Comparison of ENCODE assay signal across 8 cellular contexts in the genomic region with DNA sequence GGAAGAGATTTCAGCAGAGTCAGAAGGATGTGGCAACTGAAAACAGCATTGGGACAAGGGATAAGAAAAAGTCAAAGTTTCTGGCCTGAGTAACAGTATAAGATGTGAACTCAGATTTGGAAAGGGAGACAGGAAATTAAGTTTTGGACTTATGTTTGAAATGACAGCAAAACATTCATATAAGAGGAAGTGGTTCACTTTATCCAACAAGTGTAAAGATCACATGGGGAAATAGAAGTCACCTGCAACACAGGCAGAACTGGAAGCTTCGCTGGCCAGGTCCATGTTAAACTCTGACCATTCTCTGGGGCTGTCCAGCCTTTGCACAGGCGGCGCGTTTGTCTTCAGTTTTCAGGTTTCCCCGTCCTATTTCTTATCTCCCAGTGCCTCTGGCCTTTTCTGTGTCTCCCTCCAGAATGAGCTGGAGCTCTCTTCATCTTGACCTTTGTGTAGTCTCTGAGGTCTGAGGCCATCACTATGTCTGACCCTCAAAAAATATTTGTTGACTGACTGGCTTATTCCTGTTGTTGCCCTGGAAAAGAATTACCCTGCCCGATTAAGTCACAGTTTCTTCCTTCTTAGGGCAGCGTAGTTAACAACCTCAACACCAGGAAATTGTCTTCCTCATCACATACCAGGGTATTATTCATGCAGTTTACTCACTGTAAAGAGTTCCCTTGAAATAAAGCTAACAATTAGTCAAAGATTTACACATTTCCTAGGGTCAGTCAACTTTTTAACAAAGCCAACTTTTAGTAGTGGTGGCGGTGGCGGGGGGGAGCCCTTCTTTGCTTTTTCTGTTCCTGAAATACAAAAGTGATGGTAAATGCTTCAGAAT. TPM values are rescaled to one million over a fixed set of nuclear protein-coding genes. Genes with fewer than 3 reads are reported as not detected.
A peak's percentile ranks its signal among the peaks of the same experiment; 100 is the strongest.
DNase-seq lines count a peak whose midpoint lies in the region; ATAC-seq and TF ChIP-seq lines count a peak whose summit lies in the region.

No MANE protein-coding gene starts in this region.

- no peaks in the 10 kb centered on the region for H3K9me3 Mint-ChIP-seq in immature natural killer cell
- no peaks in the 10 kb centered on the region for H3K9me3 Mint-ChIP-seq in stimulated activated naive B cell treated with anti-CD40 and anti-IgM and Interleukin-4, amounts not matched to agents 10 μg/mL and 1 μg/mL and 100 μg/mL, for 72 hours

- peak overlapping the region in 1 of 2 experiments; percentile 55; a peak in 2 of 4 replicates for H3K4me3 ChIP-seq in DND-41 (ENCODE audit: low read depth in 1 of 2, low read length in 2 of 2)

- peak overlapping the region; percentile 75 for H2AFZ ChIP-seq in DND-41 (ENCODE audit: low read depth, low read length)

- peak overlapping the region; percentile 77 for H3K4me2 ChIP-seq in DND-41 (ENCODE audit: insufficient read depth, low read length)

- peaks cover 0 to 7% (median 5%) of the 10 kb centered on the region in 3 donors for H3K36me3 Mint-ChIP-seq in immature natural killer cell
- H3K36me3 Mint-ChIP-seq in stimulated activated naive B cell treated with anti-CD40 and anti-IgM and Interleukin-4, amounts not matched to agents 10 μg/mL and 1 μg/mL and 100 μg/mL, for 72 hours, result peaks cover under 1 to 14% of the 10 kb centered on the region in 2 donors

- TF ChIP-seq CTCF in DND-41 (IDR thresholded peaks at IDR 0.05; ENCODE audit: borderline replicate concordance, extremely low read depth, low read length, poor library complexity, severe bottlenecking), result no peak

- H3K4me1 Mint-ChIP-seq in immature natural killer cell, result peaks cover 24 to 55% of the 10 kb centered on the region in 2 donors
- peaks cover 36 to 64% of the 10 kb centered on the region in 2 donors for H3K4me1 Mint-ChIP-seq in stimulated activated naive B cell treated with anti-CD40 and anti-IgM and Interleukin-4, amounts not matched to agents 10 μg/mL and 1 μg/mL and 100 μg/mL, for 72 hours

- peaks cover 1 to 23% (median 10%) of the 10 kb centered on the region in 3 donors for H3K27me3 Mint-ChIP-seq in immature natural killer cell (ENCODE audit: low read depth in 3 of 3)
- no peaks in the 10 kb centered on the region for H3K27me3 Mint-ChIP-seq in stimulated activated naive B cell treated with anti-CD40 and anti-IgM and Interleukin-4, amounts not matched to agents 10 μg/mL and 1 μg/mL and 100 μg/mL, for 72 hours

- peaks cover 10% of the 10 kb centered on the region; the same call in 1 of the 2 replicates for H4K20me1 ChIP-seq in DND-41 (ENCODE audit: insufficient read depth, low read length)

- peak overlapping the region; percentile 94; the same call in 1 of the 2 replicates for H3K9ac ChIP-seq in DND-41 (ENCODE audit: low read depth, low read length)

- no peak for ATAC-seq in DND-41 (ENCODE audit: insufficient read depth, low read depth)
- ATAC-seq in stimulated activated naive B cell treated with anti-CD40 and anti-IgM and Interleukin-4, amounts not matched to agents 10 μg/mL and 1 μg/mL and 100 μg/mL, for 72 hours (replicated peaks), result no peak

- H3K4me1 ChIP-seq in DND-41 (ENCODE audit: insufficient read depth, low read length), result peaks cover 46% of the 10 kb centered on the region

- peak overlapping the region; percentile 70 for H3K27ac ChIP-seq in DND-41 (ENCODE audit: low read length)
- peak overlapping the region; percentile 41 for H3K27ac ChIP-seq in angular gyrus (ENCODE audit: low read depth, low read length)

- no peaks in the 10 kb centered on the region for H3K9me3 ChIP-seq in DND-41 (ENCODE audit: insufficient read depth, low read length, severe bottlenecking)

- H3K36me3 ChIP-seq in DND-41 (ENCODE audit: insufficient read depth, low read length), result peaks cover 6% of the 10 kb centered on the region; the same call in 1 of the 2 replicates

- H3K27me3 ChIP-seq in DND-41 (ENCODE audit: insufficient read depth, low read length, poor library complexity), result no peaks in the 10 kb centered on the region

- peak overlapping the region; percentile 75 to 96 (median 91) for H3K27ac Mint-ChIP-seq in immature natural killer cell
- peak overlapping the region; percentile 72 for H3K27ac Mint-ChIP-seq in stimulated activated naive B cell treated with anti-CD40 and anti-IgM and Interleukin-4, amounts not matched to agents 10 μg/mL and 1 μg/mL and 100 μg/mL, for 72 hours

- DNase-seq in DND-41, result no peak
- DNase-seq in M059J (ENCODE audit: low read depth), result peak; percentile 91
- no peak for DNase-seq in immature natural killer cell
- DNase-seq in stimulated activated naive B cell treated with anti-CD40 and anti-IgM and Interleukin-4, amounts not matched to agents 10 μg/mL and 1 μg/mL and 100 μg/mL, for 72 hours, result no peak
- DNase-seq in NCI-H2227 (lab: John Stamatoyannopoulos, UW; ENCODE audit: unreplicated experiment), result no peak
- DNase-seq in NCI-H1048 (lab: John Stamatoyannopoulos, UW), result no peak
- no peak for DNase-seq in NCI-H2029 treated with DMSO at 0.1 percent for 48 hours (lab: John Stamatoyannopoulos, UW)

- peak overlapping the region; percentile 87 to 93 (median 88) for H3K4me3 Mint-ChIP-seq in immature natural killer cell
- peak overlapping the region; percentile 75 to 91 for H3K4me3 Mint-ChIP-seq in stimulated activated naive B cell treated with anti-CD40 and anti-IgM and Interleukin-4, amounts not matched to agents 10 μg/mL and 1 μg/mL and 100 μg/mL, for 72 hours

- H3K79me2 ChIP-seq in DND-41 (ENCODE audit: insufficient read depth, low read length), result peaks cover 39% of the 10 kb centered on the region

RNA-seq across cellular contexts. Expression of gene RASA2, which starts 1.0 kb away (rescaled TPM):
- 16.4 and 20.8 TPM in 2 replicates for total RNA-seq in M059J (2014; rRNA removed; shearing (Covaris generic))
- 10 to 100 TPM; 32.6 to 48.7 (median 45.9) TPM for polyA plus RNA-seq in immature natural killer cell
